Comparison of ENCODE assay signal across 1 cellular context in genomic region chr4:993111-994029, GRCh38.
TF ChIP-seq lines count a peak whose summit lies in the region.

Gene SLC26A1, minus strand, starts transcription at chr4:993404. Its CDS starts 1,701 bp downstream, at chr4:991703.

TF ChIP-seq in GM23338, 12 proteins besides CTCF, POLR2A, EP300 and RAD21 (continued from another document):
- TF ChIP-seq REST (IDR thresholded peaks at IDR 0.05; ENCODE audit: unreplicated experiment) (no peak), POLR2AphosphoS5 (IDR thresholded peaks at IDR 0.05; ENCODE audit: low read depth) (no peak)
TF ChIP-seq in GM23338: peak in this region for 0.
